ENCODE assay signal across 24 cellular contexts in the genomic region with DNA sequence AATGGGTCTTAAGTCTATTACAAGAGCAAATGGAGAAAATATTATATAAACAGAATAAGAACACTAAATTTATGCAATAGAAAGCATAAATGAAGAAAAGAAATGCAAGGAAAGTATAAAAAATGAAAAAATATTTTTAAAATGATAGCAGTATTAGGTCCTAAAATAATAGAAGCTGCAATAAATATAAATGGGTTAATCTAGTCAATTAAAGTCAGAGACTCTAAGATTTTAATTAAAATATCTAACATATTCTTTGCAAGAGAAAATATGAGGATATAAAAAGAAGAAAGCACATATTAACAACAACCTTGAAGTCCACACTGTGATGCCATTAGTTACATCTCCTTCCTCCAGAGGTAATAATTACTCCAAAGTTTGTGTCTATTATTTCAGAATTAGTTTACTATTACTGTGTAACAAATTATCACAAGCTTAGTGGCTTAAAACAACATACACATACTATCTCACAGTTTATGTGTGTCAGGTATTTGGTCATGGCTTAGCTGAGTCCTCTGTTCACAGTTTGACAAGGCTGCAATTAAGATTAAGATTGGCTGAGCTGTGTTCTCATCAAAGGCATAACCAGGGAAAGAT.
"Had no signal": no experiment of that assay in that cellular context is flagged by ENCODE, and none has a peak within 500 bp of the region (broad histone marks: within the 10 kb centered on the region; RNA-seq: fewer than 3 reads in every experiment).

No MANE protein-coding gene starts in this region.

- H3K27ac ChIP-seq: colonic mucosa, epithelial cell of prostate, esophagus squamous epithelium, gastrocnemius medialis, heart right ventricle, left lung, lower lobe of right lung had no signal

- H3K4me3 ChIP-seq: colonic mucosa, esophagus squamous epithelium, gastrocnemius medialis, heart right ventricle, left lung, lower lobe of right lung had no signal

- H3K4me1 ChIP-seq: colonic mucosa, gastrocnemius medialis, heart right ventricle, left lung, lower lobe of right lung had no signal

- H3K36me3 ChIP-seq: colonic mucosa, esophagus squamous epithelium, gastrocnemius medialis, heart right ventricle, left lung, lower lobe of right lung had no signal

- H3K27ac Mint-ChIP-seq: dendritic cell treated with granulocyte-macrophage colony-stimulating factor and Interleukin-4, amounts not matched to agents 40 ng/mL and 50 ng/mL, for 4 days; naive thymus-derived CD4-positive, alpha-beta T cell had no signal

- H3K27me3 Mint-ChIP-seq: dendritic cell treated with granulocyte-macrophage colony-stimulating factor and Interleukin-4, amounts not matched to agents 40 ng/mL and 50 ng/mL, for 4 days had no signal

- ATAC-seq: esophagus mucosa; gastrocnemius medialis; heart right ventricle; left cardiac atrium; left lung; left ventricle myocardium superior; lower lobe of right lung; naive thymus-derived CD4-positive, alpha-beta T cell had no signal

- H3K36me3 Mint-ChIP-seq: naive thymus-derived CD4-positive, alpha-beta T cell had no signal

- H3K4me1 Mint-ChIP-seq: naive thymus-derived CD4-positive, alpha-beta T cell had no signal

- FAIRE-seq: islet of Langerhans, keratinocyte had no signal

- DNase-seq: colonic mucosa; cortex of kidney; effector CD8-positive, alpha-beta T cell; erythroblast; esophagus squamous epithelium; foreskin fibroblast; foreskin melanocyte; gastrocnemius medialis; glutamatergic neuron; head of caudate nucleus; heart right ventricle; hippocampal formation; left cardiac atrium; left lung; left ventricle myocardium superior; lower lobe of right lung; mesenchymal stem cell; midbrain; naive thymus-derived CD4-positive, alpha-beta T cell had no signal

- H3K4me3 Mint-ChIP-seq: dendritic cell treated with granulocyte-macrophage colony-stimulating factor and Interleukin-4, amounts not matched to agents 40 ng/mL and 50 ng/mL, for 4 days; naive thymus-derived CD4-positive, alpha-beta T cell had no signal

- H3K27me3 ChIP-seq: colonic mucosa, esophagus squamous epithelium, gastrocnemius medialis, heart right ventricle, left lung had no signal
